ENCODE assay signal across 7 cellular contexts in genomic region chr5:166286832-166287231, GRCh38.
"Had no signal": no experiment of that assay in that cellular context is flagged by ENCODE, and none has a peak within 500 bp of the region (broad histone marks: within the 10 kb centered on the region; RNA-seq: fewer than 3 reads in every experiment).

No MANE protein-coding gene starts in this region.

- H3K4me1 Mint-ChIP-seq: IgD-negative memory B cell had no signal

- ATAC-seq: HepG2, K562 had no signal

- DNase-seq: IMR-90, KBM-7, KG1 had no signal

- H3K27ac Mint-ChIP-seq: IgD-negative memory B cell had no signal

- H3K4me3 ChIP-seq: K562 had no signal

- H3K36me3 Mint-ChIP-seq: IgD-negative memory B cell had no signal

- H3K27ac ChIP-seq: HL-60 had no signal

- H3K4me3 Mint-ChIP-seq: IgD-negative memory B cell had no signal

- H3K27me3 Mint-ChIP-seq: IgD-negative memory B cell had no signal
